ENCODE assay signal across 13 cellular contexts in the genomic region with DNA sequence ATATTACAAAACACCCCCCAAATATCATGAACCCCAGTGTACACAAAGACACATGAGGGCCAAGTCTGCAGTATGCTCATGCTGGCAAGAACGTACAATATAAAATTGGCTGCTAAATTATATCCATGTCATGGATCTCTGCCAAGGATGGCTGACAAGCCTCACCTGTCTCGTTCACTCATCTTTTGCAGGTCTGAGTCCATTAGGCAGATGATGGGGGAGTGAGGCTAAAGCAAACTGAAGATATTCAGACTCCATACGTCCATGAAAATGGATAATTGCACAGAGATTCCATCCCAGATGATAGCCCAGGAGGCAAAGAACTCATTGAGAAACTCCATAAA.
"Had no signal": no experiment of that assay in that cellular context is flagged by ENCODE, and none has a peak within 500 bp of the region (broad histone marks: within the 10 kb centered on the region; RNA-seq: fewer than 3 reads in every experiment).

No MANE protein-coding gene starts in this region.

- H3K27ac ChIP-seq: esophagus squamous epithelium, pancreas, skin epidermis, thyroid gland, WERI-Rb-1 had no signal

- H3K9me3 ChIP-seq: esophagus squamous epithelium, pancreas, thyroid gland had no signal

- H3K4me3 ChIP-seq: esophagus squamous epithelium, pancreas, skin epidermis, thyroid gland had no signal

- H3K36me3 ChIP-seq: esophagus squamous epithelium, pancreas, thyroid gland, WERI-Rb-1 had no signal

- H3K27me3 ChIP-seq: esophagus squamous epithelium, pancreas, thyroid gland had no signal

- H3K4me1 ChIP-seq: esophagus squamous epithelium, thyroid gland had no signal

- ATAC-seq: activated CD8-positive, alpha-beta T cell treated with anti-CD3 and anti-CD28 coated beads for 36 hours had no signal

- DNase-seq: activated CD4-positive, alpha-beta T cell treated with anti-CD3 and anti-CD28 coated beads for 4 hours; activated CD8-positive, alpha-beta memory T cell treated with anti-CD3 and anti-CD28 coated beads, Interleukin-2, amount 50 U/mL, for 48 hours; activated CD8-positive, alpha-beta T cell treated with anti-CD3 and anti-CD28 coated beads for 36 hours; activated naive CD4-positive, alpha-beta T cell treated with anti-CD3 and anti-CD28 coated beads, Interleukin-2, amount 10 ng/mL, durations not matched to agents 7 days and 5 days; esophagus squamous epithelium; foreskin fibroblast; head of caudate nucleus; retina; T1000; thyroid gland; WERI-Rb-1 had no signal
